ENCODE assay signal across 26 cellular contexts in the genomic region with DNA sequence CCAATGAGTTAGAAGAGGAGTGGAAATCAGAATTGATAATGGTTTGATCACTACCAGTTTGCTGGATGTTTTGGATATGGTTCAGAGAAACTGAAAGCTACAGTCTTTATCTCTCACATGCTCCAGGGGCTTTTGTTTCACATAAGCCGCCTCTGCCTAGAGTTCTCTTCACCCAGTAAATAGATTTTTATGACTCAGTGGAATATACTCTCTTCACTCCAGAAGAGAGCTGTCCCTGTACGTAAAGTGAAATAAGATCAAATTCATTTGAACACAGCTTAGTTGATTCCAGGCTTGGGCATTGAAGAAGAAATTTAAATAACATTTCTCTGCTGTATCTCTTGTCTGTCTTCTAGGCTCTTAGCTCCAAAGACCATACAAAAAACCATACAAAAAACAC.
"Had no signal": no experiment of that assay in that cellular context is flagged by ENCODE, and none has a peak within 500 bp of the region (broad histone marks: within the 10 kb centered on the region; RNA-seq: fewer than 3 reads in every experiment).

No MANE protein-coding gene starts in this region.

- H3K9me3 Mint-ChIP-seq: activated CD4-positive, alpha-beta memory T cell treated with anti-CD3 and anti-CD28 coated beads, Interleukin-2, amount 10 ng/mL, durations not matched to agents 7 days and 5 days; activated CD4-positive, alpha-beta T cell treated with anti-CD3 and anti-CD28 coated beads, Interleukin-2, amount 10 ng/mL, durations not matched to agents 7 days and 5 days; activated T-cell treated with anti-CD3 and anti-CD28 coated beads, Interleukin-2, amount 50 U/mL, for 24 hours; activated T-cell treated with anti-CD3 and anti-CD28 coated beads, Interleukin-2, amount 50 U/mL, for 72 hours had no signal

- H3K36me3 ChIP-seq: cardiac muscle cell, colonic mucosa, esophagus squamous epithelium had no signal

- H3K4me1 Mint-ChIP-seq: activated CD4-positive, alpha-beta memory T cell treated with anti-CD3 and anti-CD28 coated beads, Interleukin-2, amount 10 ng/mL, durations not matched to agents 7 days and 5 days; activated CD4-positive, alpha-beta T cell treated with anti-CD3 and anti-CD28 coated beads, Interleukin-2, amount 10 ng/mL, durations not matched to agents 7 days and 5 days had no signal

- DNase-seq: activated CD4-positive, alpha-beta memory T cell treated with anti-CD3 and anti-CD28 coated beads, Interleukin-2, amount 10 ng/mL, durations not matched to agents 7 days and 5 days; activated CD4-positive, alpha-beta T cell treated with anti-CD3 and anti-CD28 coated beads for 1 hour; activated CD4-positive, alpha-beta T cell treated with anti-CD3 and anti-CD28 coated beads for 4 hours; activated CD4-positive, alpha-beta T cell treated with anti-CD3 and anti-CD28 coated beads, Interleukin-2, amount 10 ng/mL, durations not matched to agents 7 days and 5 days; activated CD4-positive, alpha-beta T cell treated with anti-CD3 and anti-CD28 coated beads, Interleukin-2, amount 50 U/mL, for 4 hours; activated CD8-positive, alpha-beta memory T cell treated with anti-CD3 and anti-CD28 coated beads, Interleukin-2, amount 50 U/mL, for 48 hours; activated gamma-delta T cell; activated naive CD4-positive, alpha-beta T cell; activated naive CD4-positive, alpha-beta T cell treated with anti-CD3 and anti-CD28 coated beads, Interleukin-2, amount 50 U/mL, for 16 hours; activated T-cell treated with anti-CD3 and anti-CD28 coated beads for 4 hours; activated T-cell treated with anti-CD3 and anti-CD28 coated beads, Interleukin-2, amount 50 U/mL, for 24 hours; activated T-cell treated with anti-CD3 and anti-CD28 coated beads, Interleukin-2, amount 50 U/mL, for 72 hours; amniotic stem cell; anterior cingulate cortex; body of pancreas; central memory CD4-positive, alpha-beta T cell; cerebellar nuclear complex; colonic mucosa; effector CD8-positive, alpha-beta T cell; esophagus squamous epithelium; head of caudate nucleus; T-helper 2 cell had no signal

- H3K27ac ChIP-seq: body of pancreas, cardiac muscle cell, colonic mucosa, epithelial cell of prostate, esophagus squamous epithelium had no signal

- H3K4me3 ChIP-seq: body of pancreas, cardiac muscle cell, colonic mucosa, esophagus squamous epithelium had no signal

- H3K4me1 ChIP-seq: body of pancreas, colonic mucosa, esophagus squamous epithelium had no signal

- FAIRE-seq: frontal cortex had no signal

- H3K4me3 Mint-ChIP-seq: activated CD4-positive, alpha-beta memory T cell treated with anti-CD3 and anti-CD28 coated beads, Interleukin-2, amount 10 ng/mL, durations not matched to agents 7 days and 5 days; activated CD4-positive, alpha-beta T cell treated with anti-CD3 and anti-CD28 coated beads, Interleukin-2, amount 10 ng/mL, durations not matched to agents 7 days and 5 days; activated naive CD8-positive, alpha-beta T cell; activated T-cell treated with anti-CD3 and anti-CD28 coated beads, Interleukin-2, amount 50 U/mL, for 24 hours; activated T-cell treated with anti-CD3 and anti-CD28 coated beads, Interleukin-2, amount 50 U/mL, for 72 hours had no signal

- H3K9me3 ChIP-seq: body of pancreas, colonic mucosa, esophagus squamous epithelium had no signal

- H3K27ac Mint-ChIP-seq: activated CD4-positive, alpha-beta memory T cell treated with anti-CD3 and anti-CD28 coated beads, Interleukin-2, amount 10 ng/mL, durations not matched to agents 7 days and 5 days; activated CD4-positive, alpha-beta T cell treated with anti-CD3 and anti-CD28 coated beads, Interleukin-2, amount 10 ng/mL, durations not matched to agents 7 days and 5 days; activated naive CD8-positive, alpha-beta T cell; activated T-cell treated with anti-CD3 and anti-CD28 coated beads, Interleukin-2, amount 50 U/mL, for 24 hours; activated T-cell treated with anti-CD3 and anti-CD28 coated beads, Interleukin-2, amount 50 U/mL, for 72 hours had no signal

- ATAC-seq: activated T-cell treated with anti-CD3 and anti-CD28 coated beads, Interleukin-2, amount 50 U/mL, for 72 hours; body of pancreas had no signal

- H3K36me3 Mint-ChIP-seq: activated naive CD8-positive, alpha-beta T cell had no signal

- H3K27me3 Mint-ChIP-seq: activated CD4-positive, alpha-beta memory T cell treated with anti-CD3 and anti-CD28 coated beads, Interleukin-2, amount 10 ng/mL, durations not matched to agents 7 days and 5 days; activated CD4-positive, alpha-beta T cell treated with anti-CD3 and anti-CD28 coated beads, Interleukin-2, amount 10 ng/mL, durations not matched to agents 7 days and 5 days; activated T-cell treated with anti-CD3 and anti-CD28 coated beads, Interleukin-2, amount 50 U/mL, for 24 hours had no signal

- H3K27me3 ChIP-seq: cardiac muscle cell, colonic mucosa, esophagus squamous epithelium had no signal
